ENCODE assay signal across 8 cellular contexts in the genomic region with DNA sequence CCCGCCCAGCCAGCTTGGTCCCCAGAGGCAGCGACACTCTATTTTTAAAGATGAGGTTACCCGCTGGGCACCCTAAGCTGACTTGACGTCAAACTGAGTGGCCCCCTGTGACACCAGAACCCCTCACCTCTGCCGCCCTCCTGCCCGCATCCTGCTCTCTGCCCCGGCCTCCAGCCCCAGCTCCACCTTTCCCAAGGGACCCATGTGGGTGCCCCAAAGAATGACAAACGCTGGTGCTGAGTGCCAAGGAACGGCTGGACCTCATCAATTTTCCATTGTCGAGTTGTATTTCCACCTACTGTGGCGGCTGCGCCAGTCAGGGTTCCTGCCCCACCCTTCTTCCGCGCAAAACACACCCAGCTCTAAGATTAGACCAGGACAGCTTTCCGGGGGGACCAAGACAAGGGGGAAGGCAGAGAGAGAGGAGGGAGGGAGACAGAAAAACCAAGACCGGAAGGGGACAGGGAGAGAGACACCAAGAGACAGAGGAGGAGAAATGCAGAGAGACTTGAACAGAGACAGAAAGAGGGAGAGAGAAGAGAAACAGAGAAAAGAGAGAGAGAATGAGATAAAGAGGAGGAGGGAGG. TPM values are rescaled to one million over a fixed set of nuclear protein-coding genes. Genes with fewer than 3 reads are reported as not detected.
A peak's percentile ranks its signal among the peaks of the same experiment; 100 is the strongest.
DNase-seq lines count a peak whose midpoint lies in the region; ATAC-seq and TF ChIP-seq lines count a peak whose summit lies in the region.

No MANE protein-coding gene starts in this region.

- ATAC-seq in HG03460 (IDR thresholded peaks at IDR 0.05; ENCODE audit: unreplicated experiment) (peak; percentile 31), aorta (ENCODE audit: low FRiP score) (peak; percentile 5)

- no peaks in the 10 kb centered on the region for H3K27me3 ChIP-seq in BLaER1 treated with 17β-estradiol and CSF1 and Interleukin-3, amounts not matched to agents 10 nM and 100 nM
- no peaks in the 10 kb centered on the region for H3K27me3 ChIP-seq in ascending aorta
- H3K27me3 ChIP-seq in mesenchymal stem cell (ENCODE audit: control insufficient read depth in 1 of 2, insufficient read depth in 1 of 2, low read length in 2 of 2), result no peaks in the 10 kb centered on the region
- H3K27me3 ChIP-seq in aorta (ENCODE audit: control insufficient read depth in 1 of 2, insufficient read depth in 2 of 2, low read length in 1 of 2), result no peaks in the 10 kb centered on the region

- no peak overlapping the region for H2BK120ac ChIP-seq in mesenchymal stem cell (ENCODE audit: low read depth, low read length)

- H2BK12ac ChIP-seq in mesenchymal stem cell (ENCODE audit: low read length in 2 of 2), result no peak overlapping the region

- H3K79me1 ChIP-seq in mesenchymal stem cell (replicated peaks; ENCODE audit: low read length, poor library complexity, severe bottlenecking), result peaks cover 1% of the 10 kb centered on the region

- no peak overlapping the region for H4K91ac ChIP-seq in mesenchymal stem cell (ENCODE audit: low read length)

- no peak overlapping the region for H2AK5ac ChIP-seq in mesenchymal stem cell (ENCODE audit: low read length, severe bottlenecking)

- no peak overlapping the region for H3K14ac ChIP-seq in mesenchymal stem cell (ENCODE audit: low read length in 2 of 2)

- H3K36me3 ChIP-seq in BLaER1 treated with 17β-estradiol and CSF1 and Interleukin-3, amounts not matched to agents 10 nM and 100 nM, result peaks cover 0 to 42% (median 30%) of the 10 kb centered on the region in 11 experiments; a peak in 19 of 22 replicates
- H3K36me3 ChIP-seq in ascending aorta, result no peaks in the 10 kb centered on the region
- no peaks in the 10 kb centered on the region for H3K36me3 ChIP-seq in mesenchymal stem cell (ENCODE audit: control insufficient read depth in 1 of 2, insufficient read depth in 2 of 2, low read depth in 1 of 2, low read length in 2 of 2)
- no peaks in the 10 kb centered on the region for H3K36me3 ChIP-seq in aorta (ENCODE audit: control insufficient read depth in 1 of 2, insufficient read depth in 2 of 2, low read length in 1 of 2)

- peak overlapping the region; percentile 76 to 96 (median 95) for H3K27ac ChIP-seq in BLaER1 treated with 17β-estradiol and CSF1 and Interleukin-3, amounts not matched to agents 10 nM and 100 nM
- H3K27ac ChIP-seq in ascending aorta (peak overlapping the region; percentile 53 to 54), mesenchymal stem cell (ENCODE audit: low read length, poor library complexity, severe bottlenecking) (no peak overlapping the region), aorta (ENCODE audit: low read depth in 1 of 2, low read length in 2 of 2) (no peak overlapping the region)

- WGBS in mesenchymal stem cell, result 45% methylated on average over 10 of the region's 16 CpGs
- WGBS in aorta, 2 donors, result 24 to 27% methylated on average over 16 of the region's 16 CpGs

- no peak overlapping the region for H3K18ac ChIP-seq in mesenchymal stem cell (ENCODE audit: low read depth in 1 of 2, low read length in 2 of 2)

- no peak overlapping the region for H2BK15ac ChIP-seq in mesenchymal stem cell (ENCODE audit: low read depth, poor library complexity, severe bottlenecking)

- DNase-seq in ascending aorta (ENCODE audit: low spot score in 2 of 2) (peak in 1 of 2 donors; percentile 67), mesenchymal stem cell (no peak), aorta (peak in 1 of 2 donors; percentile 72), SW 1271 (lab: John Stamatoyannopoulos, UW) (no peak), anterior cingulate cortex (lab: John Stamatoyannopoulos, UW) (no peak), foreskin melanocyte (no peak)

- peak overlapping the region; percentile 79 to 98 (median 92) for H3K4me2 ChIP-seq in BLaER1 treated with 17β-estradiol and CSF1 and Interleukin-3, amounts not matched to agents 10 nM and 100 nM
- H3K4me2 ChIP-seq in mesenchymal stem cell (ENCODE audit: low read length, poor library complexity, severe bottlenecking), result no peak overlapping the region

- H3K9me3 ChIP-seq in BLaER1 treated with 17β-estradiol and CSF1 and Interleukin-3, amounts not matched to agents 10 nM and 100 nM (replicated peaks in 1 of 11), result peaks cover 0 to 5% (median 0%) of the 10 kb centered on the region in 11 experiments; a peak in 6 of 22 replicates
- H3K9me3 ChIP-seq in ascending aorta (no peaks in the 10 kb centered on the region), mesenchymal stem cell (ENCODE audit: control insufficient read depth, low read length) (no peaks in the 10 kb centered on the region), aorta (ENCODE audit: control insufficient read depth, low read length) (no peaks in the 10 kb centered on the region)

- H3K9ac ChIP-seq in BLaER1 treated with 17β-estradiol and CSF1 and Interleukin-3, amounts not matched to agents 10 nM and 100 nM, result peak overlapping the region; percentile 86 to 99 (median 97)
- H3K9ac ChIP-seq in mesenchymal stem cell (ENCODE audit: low read length), result peak overlapping the region; percentile 65

- no peak overlapping the region for H4K8ac ChIP-seq in mesenchymal stem cell (ENCODE audit: low read length)

- peaks cover 11 to 67% (median 54%) of the 10 kb centered on the region in 11 experiments; a peak in 21 of 22 replicates for H4K20me1 ChIP-seq in BLaER1 treated with 17β-estradiol and CSF1 and Interleukin-3, amounts not matched to agents 10 nM and 100 nM

- no peak overlapping the region for H2BK5ac ChIP-seq in mesenchymal stem cell (ENCODE audit: low read depth, low read length, poor library complexity, severe bottlenecking)

- TF ChIP-seq CTCF in ascending aorta (IDR thresholded peaks at IDR 0.05), result no peak

- peaks cover 29 to 64% (median 55%) of the 10 kb centered on the region in 10 experiments for H3K4me1 ChIP-seq in BLaER1 treated with 17β-estradiol and CSF1 and Interleukin-3, amounts not matched to agents 10 nM and 100 nM
- H3K4me1 ChIP-seq in ascending aorta, result peaks cover 0 to 2% of the 10 kb centered on the region in 2 donors
- H3K4me1 ChIP-seq in mesenchymal stem cell (ENCODE audit: control insufficient read depth, insufficient read depth, low read depth, low read length), result peaks cover 5% of the 10 kb centered on the region
- no peaks in the 10 kb centered on the region for H3K4me1 ChIP-seq in aorta (ENCODE audit: control insufficient read depth in 1 of 2, insufficient read depth in 2 of 2, low read length in 2 of 2)

- H3K4me3 ChIP-seq in BLaER1 treated with 17β-estradiol and CSF1 and Interleukin-3, amounts not matched to agents 10 nM and 100 nM, result peak overlapping the region; percentile 87 to 100 (median 98)
- H3K4me3 ChIP-seq in ascending aorta (peak overlapping the region; percentile 72 to 75), mesenchymal stem cell (ENCODE audit: insufficient read depth in 1 of 2, low read depth in 1 of 2, low read length in 2 of 2) (peak overlapping the region in 1 of 2 experiments; percentile 75), aorta (ENCODE audit: low read length in 2 of 2) (peak overlapping the region; percentile 19 to 93)

- no peak overlapping the region for H2AFZ ChIP-seq in mesenchymal stem cell (ENCODE audit: low read depth, low read length)

- H3K4ac ChIP-seq in mesenchymal stem cell (ENCODE audit: low read depth in 1 of 2, low read length in 2 of 2), result no peak overlapping the region

- H3K23ac ChIP-seq in mesenchymal stem cell (ENCODE audit: low read length in 2 of 2), result no peak overlapping the region

- intact Hi-C loops in ascending aorta (cut with DNase I) (loop anchor here (5.0 kb wide), 1 partner anchor 101 kb away; no protein-coding TSS in a partner anchor), aorta (cut with DNase I) (no loop called here)

RNA-seq across cellular contexts. Expression of a gene that starts 2.0 kb away (rescaled TPM):
- total RNA-seq in ascending aorta, result 9.2 TPM
- polyA plus RNA-seq in mesenchymal stem cell (2013, experiment 1 of 2), result 6.2 TPM
- 6.6 TPM for polyA plus RNA-seq in mesenchymal stem cell (2013, experiment 2 of 2)
- 10 to 100 TPM; 18.8 to 19.1 TPM for total RNA-seq in aorta
- polyA plus RNA-seq in aorta, result 10 to 100 TPM in 1 of 2 donors, 1 to 10 TPM in 1; 6.0 to 10.3 TPM

Comparison
In these comparisons a context has a peak if more than half of its experiments do, and no peak if none do; other contexts are left out.
1. H3K27ac ChIP-seq: peak in BLaER1 treated with 17β-estradiol and CSF1 and Interleukin-3, amounts not matched to agents 10 nM and 100 nM (11 of 11) and ascending aorta (2 of 2); none in mesenchymal stem cell (single experiment) and aorta (0 of 2).